In the genomic region with DNA sequence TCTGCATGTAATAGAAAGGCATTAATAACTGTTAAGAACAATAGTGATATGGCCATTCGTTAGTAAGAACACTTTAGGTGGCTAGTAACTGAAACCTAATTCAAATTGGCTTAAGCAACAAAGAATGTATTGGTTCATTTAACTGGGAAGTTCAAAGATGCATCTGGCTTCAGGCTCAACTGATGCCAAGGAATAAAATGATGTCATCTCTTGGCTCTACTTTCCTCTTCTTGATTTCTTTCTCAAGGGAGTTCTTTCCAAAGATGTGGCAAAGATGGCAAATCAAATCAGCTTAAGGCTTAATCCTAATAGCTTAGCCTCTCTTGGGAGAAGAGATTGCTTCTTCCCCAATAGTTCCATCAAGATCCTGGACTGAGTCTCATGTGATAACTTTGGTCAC, we compare ENCODE assay signal across 17 cellular contexts. TPM values are rescaled to one million over a fixed set of nuclear protein-coding genes. Genes with fewer than 3 reads are reported as not detected.
DNase-seq lines count a peak whose midpoint lies in the region; ATAC-seq and TF ChIP-seq lines count a peak whose summit lies in the region.
"Had no signal": no experiment of that assay in that cellular context is flagged by ENCODE, and none has a peak within 500 bp of the region (broad histone marks: within the 10 kb centered on the region; RNA-seq: fewer than 3 reads in every experiment).

No MANE protein-coding gene starts in this region.

- no peak overlapping the region for H2AFZ ChIP-seq in KMS-11 (ENCODE audit: low read depth)

- peak overlapping the region; percentile 66 for H3K4me2 ChIP-seq in KMS-11

- H3K9me3 Mint-ChIP-seq in stimulated activated memory B cell treated with anti-CD40 and anti-IgM and Interleukin-4, amounts not matched to agents 10 μg/mL and 1 μg/mL and 100 μg/mL, for 72 hours, result peaks cover 21% of the 10 kb centered on the region

- H3K9me3 ChIP-seq in upper lobe of right lung, result no peaks in the 10 kb centered on the region
- no peaks in the 10 kb centered on the region for H3K9me3 ChIP-seq in right atrium auricular region
- H3K9me3 ChIP-seq: HAP-1 had no signal

- no peaks in the 10 kb centered on the region for H3K79me2 ChIP-seq in KMS-11 (ENCODE audit: insufficient read depth, low read depth)

- no peaks in the 10 kb centered on the region for H3K27me3 Mint-ChIP-seq in stimulated activated memory B cell treated with anti-CD40 and anti-IgM and Interleukin-4, amounts not matched to agents 10 μg/mL and 1 μg/mL and 100 μg/mL, for 72 hours

- DNase-seq in NCI-H82 (lab: John Stamatoyannopoulos, UW), result peak; percentile 53
- no peak for DNase-seq in NCI-H82 treated with DMSO at 0.1 percent for 48 hours (lab: John Stamatoyannopoulos, UW; ENCODE audit: unreplicated experiment)
- DNase-seq in epithelial cell of proximal tubule (ENCODE audit: low read depth), result peak; percentile 25
- no peak for DNase-seq in upper lobe of right lung
- no peak for DNase-seq in right atrium auricular region (ENCODE audit: low spot score)
- DNase-seq: 8988T; Calu3; CD4-positive, CD25-positive, alpha-beta regulatory T cell; KBM-7; NCI-H1092; NCI-H2227 treated with DMSO at 0.1 percent for 48 hours; NCI-H69 had no signal

- intact Hi-C loops in upper lobe of right lung (cut with DNase I), result no loop called here

- H3K4me3 ChIP-seq in KMS-11 (IDR thresholded peaks at IDR 0.05; ENCODE audit: insufficient read depth, low read depth, low read length) (no peak overlapping the region), epithelial cell of proximal tubule (ENCODE audit: low read depth, low read length) (no peak overlapping the region), upper lobe of right lung (no peak overlapping the region), right atrium auricular region (no peak overlapping the region)
- H3K4me3 ChIP-seq: HAP-1, SK-N-MC had no signal

- peaks cover 24% of the 10 kb centered on the region; the same call in 1 of the 2 replicates for H3K27me3 ChIP-seq in KMS-11 (ENCODE audit: insufficient read depth, low read depth)
- no peaks in the 10 kb centered on the region for H3K27me3 ChIP-seq in upper lobe of right lung
- H3K27me3 ChIP-seq in right atrium auricular region, result no peaks in the 10 kb centered on the region

- no peak overlapping the region for H3K9ac ChIP-seq in KMS-11

- no peak overlapping the region for H3K4me3 Mint-ChIP-seq in stimulated activated memory B cell treated with anti-CD40 and anti-IgM and Interleukin-4, amounts not matched to agents 10 μg/mL and 1 μg/mL and 100 μg/mL, for 72 hours

- H3K27ac Mint-ChIP-seq in stimulated activated memory B cell treated with anti-CD40 and anti-IgM and Interleukin-4, amounts not matched to agents 10 μg/mL and 1 μg/mL and 100 μg/mL, for 72 hours, result peak overlapping the region; percentile 62
- H3K27ac Mint-ChIP-seq: CD4-positive, CD25-positive, alpha-beta regulatory T cell had no signal

- H3K27ac ChIP-seq in KMS-11 (no peak overlapping the region; the same call in 1 of the 2 replicates), upper lobe of right lung (no peak overlapping the region), right atrium auricular region (no peak overlapping the region)
- H3K27ac ChIP-seq: SK-N-MC had no signal

- H3K36me3 ChIP-seq in KMS-11 (ENCODE audit: insufficient read depth) (no peaks in the 10 kb centered on the region), upper lobe of right lung (no peaks in the 10 kb centered on the region), right atrium auricular region (no peaks in the 10 kb centered on the region)
- H3K36me3 ChIP-seq: HAP-1 had no signal

- H3K4me1 ChIP-seq in KMS-11 (ENCODE audit: low read depth, poor library complexity, severe bottlenecking) (peaks cover 34% of the 10 kb centered on the region), upper lobe of right lung (no peaks in the 10 kb centered on the region), right atrium auricular region (no peaks in the 10 kb centered on the region)
- H3K4me1 ChIP-seq: HAP-1 had no signal

- no peak for ATAC-seq in stimulated activated memory B cell treated with anti-CD40 and anti-IgM and Interleukin-4, amounts not matched to agents 10 μg/mL and 1 μg/mL and 100 μg/mL, for 72 hours
- no peak for ATAC-seq in upper lobe of right lung
- no peak for ATAC-seq in GM18909 (IDR thresholded peaks at IDR 0.05; ENCODE audit: poor library complexity, unreplicated experiment)

- peaks cover 12% of the 10 kb centered on the region for H3K4me1 Mint-ChIP-seq in stimulated activated memory B cell treated with anti-CD40 and anti-IgM and Interleukin-4, amounts not matched to agents 10 μg/mL and 1 μg/mL and 100 μg/mL, for 72 hours
- H3K4me1 Mint-ChIP-seq: CD4-positive, CD25-positive, alpha-beta regulatory T cell had no signal

- H4K20me1 ChIP-seq in KMS-11 (ENCODE audit: insufficient read depth), result no peaks in the 10 kb centered on the region

- H3K36me3 Mint-ChIP-seq in stimulated activated memory B cell treated with anti-CD40 and anti-IgM and Interleukin-4, amounts not matched to agents 10 μg/mL and 1 μg/mL and 100 μg/mL, for 72 hours, result peaks cover 16% of the 10 kb centered on the region

- no peak for TF ChIP-seq CTCF in KMS-11 (conservative IDR thresholded peaks at IDR 0.05; ENCODE audit: low read depth, low read length)
- TF ChIP-seq CTCF in epithelial cell of proximal tubule (conservative IDR thresholded peaks at IDR 0.05; ENCODE audit: low read depth, low read length), result no peak
- no peak for TF ChIP-seq CTCF in upper lobe of right lung (IDR thresholded peaks at IDR 0.05)
- TF ChIP-seq CTCF in right atrium auricular region (IDR thresholded peaks at IDR 0.05), result no peak

RNA-seq across cellular contexts. Expression of gene PIK3CG, which starts 51.6 kb away (rescaled TPM):
- total RNA-seq in epithelial cell of proximal tubule, result 0.23 and 0.36 TPM in 2 replicates
- total RNA-seq in upper lobe of right lung, result 15.7 TPM
- 1 to 10 TPM in 1 of 2 donors, under 1 TPM in 1; 0.82 to 3.0 TPM for total RNA-seq in right atrium auricular region
- total RNA-seq: Calu3 had no signal

Comparison
In these comparisons a context has a peak if more than half of its experiments do, and no peak if none do; other contexts are left out.
1. DNase-seq: peak in NCI-H82 (single experiment) and epithelial cell of proximal tubule (single experiment); none in NCI-H82 treated with DMSO at 0.1 percent for 48 hours (single experiment), upper lobe of right lung (single experiment) and right atrium auricular region (single experiment).